ENCODE assay signal across 15 cellular contexts in the genomic region with DNA sequence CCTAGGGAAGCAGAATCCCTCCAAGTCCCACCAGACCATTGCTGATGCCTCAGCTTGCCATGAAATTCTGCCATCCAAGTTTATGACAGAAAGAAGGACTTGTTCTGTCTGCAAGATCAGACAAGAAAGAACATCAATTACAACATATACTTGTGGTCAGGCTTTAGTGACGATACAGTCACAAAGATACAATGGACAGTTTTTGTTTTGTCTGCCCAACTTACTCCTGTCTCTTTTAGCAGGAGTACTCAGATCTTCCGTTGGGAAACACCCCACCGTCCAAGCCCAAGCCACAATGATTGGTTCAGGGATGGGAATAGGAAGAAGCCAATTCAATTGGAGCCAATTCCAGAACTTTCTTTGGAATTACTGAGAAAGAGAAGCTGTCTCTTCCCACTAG. TPM values are rescaled to one million over a fixed set of nuclear protein-coding genes. Genes with fewer than 3 reads are reported as not detected.
DNase-seq lines count a peak whose midpoint lies in the region; ATAC-seq and TF ChIP-seq lines count a peak whose summit lies in the region.
"Had no signal": no experiment of that assay in that cellular context is flagged by ENCODE, and none has a peak within 500 bp of the region (broad histone marks: within the 10 kb centered on the region; RNA-seq: fewer than 3 reads in every experiment).

No MANE protein-coding gene starts in this region.

- H3K4me1 ChIP-seq in OCI-LY3 (ENCODE audit: low read length) (peaks cover 85% of the 10 kb centered on the region), adrenal gland (replicated peaks in 1 of 2) (no peaks in the 10 kb centered on the region)
- H3K4me1 ChIP-seq: vagina had no signal

- H3K36me3 Mint-ChIP-seq in CD14-positive monocyte (peaks cover 13 to 14% of the 10 kb centered on the region in 2 donors), immature natural killer cell (no peaks in the 10 kb centered on the region)

- H3K9me3 Mint-ChIP-seq in CD14-positive monocyte (peaks cover 0 to 2% (median 0%) of the 10 kb centered on the region in 7 donors), immature natural killer cell (no peaks in the 10 kb centered on the region)
- H3K9me3 Mint-ChIP-seq: activated T-helper 2 cell treated with anti-CD3 and anti-CD28 coated beads, Interferon-gamma antibody, Interleukin-2, Interleukin-4, amounts not matched to agents 10 μg/mL and 5 μg/mL and 100 μg/mL, durations not matched to agents 14 hours and 24 hours and 36 hours had no signal

- H3K4me3 Mint-ChIP-seq in CD14-positive monocyte (peak overlapping the region in 1 of 2 donors; percentile 46), immature natural killer cell (peak overlapping the region in 4 of 5 donors; percentile 29 to 76 (median 45))

- H3K79me2 ChIP-seq in OCI-LY3 (ENCODE audit: low read length) = peaks cover 98% of the 10 kb centered on the region

- H3K27me3 ChIP-seq in OCI-LY3 (ENCODE audit: low read depth, low read length) = no peaks in the 10 kb centered on the region
- H3K27me3 ChIP-seq in adrenal gland = no peaks in the 10 kb centered on the region
- H3K27me3 ChIP-seq: brain microvascular endothelial cell, vagina had no signal

- peaks cover 35% of the 10 kb centered on the region for H3K36me3 ChIP-seq in OCI-LY3 (replicated peaks; ENCODE audit: low read depth, low read length)
- H3K36me3 ChIP-seq in adrenal gland (replicated peaks in 1 of 2) = no peaks in the 10 kb centered on the region
- H3K36me3 ChIP-seq: brain microvascular endothelial cell, vagina had no signal

- H3K27ac ChIP-seq in OCI-LY3 (ENCODE audit: low read length) = 0 out of 2 replicates have a peak overlapping the region, but pooled peaks have one; percentile 81
- no peak overlapping the region for H3K27ac ChIP-seq in adrenal gland
- H3K27ac ChIP-seq: brain microvascular endothelial cell, vagina had no signal

- H3K27me3 Mint-ChIP-seq in CD14-positive monocyte (ENCODE audit: low read depth in 3 of 3) (peaks cover 0 to 2% (median 0%) of the 10 kb centered on the region in 3 donors), immature natural killer cell (ENCODE audit: low read depth in 3 of 3) (peaks cover 0 to 7% (median 4%) of the 10 kb centered on the region in 3 donors)

- no peak overlapping the region for H3K9ac ChIP-seq in OCI-LY3 (ENCODE audit: low read length)

- no peak overlapping the region for H3K4me3 ChIP-seq in OCI-LY3 (ENCODE audit: low read length)
- no peak overlapping the region for H3K4me3 ChIP-seq in adrenal gland
- H3K4me3 ChIP-seq: vagina had no signal

- in situ Hi-C loops in GM13976 (cut with MboI; ENCODE audit: low sequenced_read_pairs, unreplicated experiment) = no loop called here

- no peak for DNase-seq in CD14-positive monocyte (ENCODE audit: low spot score)
- peak; percentile 46 for DNase-seq in COLO829 (ENCODE audit: low spot score)
- DNase-seq in immature natural killer cell = no peak
- DNase-seq in adrenal gland = no peak
- DNase-seq in GM13976 (ENCODE audit: low spot score) = no peak
- DNase-seq: brain microvascular endothelial cell, NCI-H1694, NCI-H510A, posterior cingulate gyrus, T1000 had no signal

- H3K9me3 ChIP-seq in OCI-LY3 (ENCODE audit: insufficient read depth, low read length) (peaks cover 5% of the 10 kb centered on the region; the same call in 1 of the 2 replicates), adrenal gland (replicated peaks in 1 of 3) (no peaks in the 10 kb centered on the region)
- H3K9me3 ChIP-seq: vagina had no signal

- H4K20me1 ChIP-seq in OCI-LY3 (ENCODE audit: insufficient read depth, low read length) = peaks cover 89% of the 10 kb centered on the region

- H3K27ac Mint-ChIP-seq in CD14-positive monocyte (peak overlapping the region; percentile 82 to 100 (median 99)), immature natural killer cell (peak overlapping the region in 5 of 6 donors; percentile 45 to 93 (median 84))

- no peak overlapping the region for H2AFZ ChIP-seq in OCI-LY3 (ENCODE audit: low read depth, low read length)

- no peak for ATAC-seq in GM19035 (IDR thresholded peaks at IDR 0.05; ENCODE audit: unreplicated experiment)
- ATAC-seq: left lobe of liver had no signal

- no peak for TF ChIP-seq POLR2A in adrenal gland (IDR thresholded peaks at IDR 0.05)

- intact Hi-C loops in CD14-positive monocyte (cut with micrococcal nuclease) = no loop called here
- intact Hi-C loops in adrenal gland (cut with DNase I) = no loop called here

- WGBS in adrenal gland, 4 donors = 39 to 72% (median 62%) methylated on average over 3 of the region's 3 CpGs

- H3K4me2 ChIP-seq in OCI-LY3 (ENCODE audit: low read length) = peak overlapping the region; percentile 91; the same call in 1 of the 2 replicates

- H3K4me1 Mint-ChIP-seq in CD14-positive monocyte (peaks cover 87% of the 10 kb centered on the region), immature natural killer cell (peaks cover 57 to 62% of the 10 kb centered on the region in 2 donors)

- TF ChIP-seq CTCF in CD14-positive monocyte (IDR thresholded peaks at IDR 0.05) (no peak), OCI-LY3 (IDR thresholded peaks at IDR 0.05; ENCODE audit: low read depth, low read length) (no peak), adrenal gland (IDR thresholded peaks at IDR 0.05) (no peak), GM13976 (IDR thresholded peaks at IDR 0.05; ENCODE audit: borderline replicate concordance, control extremely low read depth, extremely low read depth, insufficient read depth, missing control alignments) (no peak)

RNA-seq across cellular contexts. Expression of gene KLHL6, which starts 15.7 kb away (rescaled TPM):
- 10 to 100 TPM in 1 of 2 donors, 1 to 10 TPM in 1; 5.7 to 10.6 TPM for polyA plus RNA-seq in CD14-positive monocyte
- polyA plus RNA-seq in immature natural killer cell = 1 to 10 TPM; 2.2 to 6.1 (median 3.9) TPM
- total RNA-seq in adrenal gland = 1 to 10 TPM in 7 of 8 donors, under 1 TPM in 1; 0.85 to 7.5 (median 2.7) TPM
- 1 to 10 TPM in 2 of 3 donors, under 1 TPM in 1; 0.34 to 2.9 (median 1.2) TPM for polyA plus RNA-seq in adrenal gland
